Comparison of ENCODE assay signal across 10 cellular contexts in the genomic region with DNA sequence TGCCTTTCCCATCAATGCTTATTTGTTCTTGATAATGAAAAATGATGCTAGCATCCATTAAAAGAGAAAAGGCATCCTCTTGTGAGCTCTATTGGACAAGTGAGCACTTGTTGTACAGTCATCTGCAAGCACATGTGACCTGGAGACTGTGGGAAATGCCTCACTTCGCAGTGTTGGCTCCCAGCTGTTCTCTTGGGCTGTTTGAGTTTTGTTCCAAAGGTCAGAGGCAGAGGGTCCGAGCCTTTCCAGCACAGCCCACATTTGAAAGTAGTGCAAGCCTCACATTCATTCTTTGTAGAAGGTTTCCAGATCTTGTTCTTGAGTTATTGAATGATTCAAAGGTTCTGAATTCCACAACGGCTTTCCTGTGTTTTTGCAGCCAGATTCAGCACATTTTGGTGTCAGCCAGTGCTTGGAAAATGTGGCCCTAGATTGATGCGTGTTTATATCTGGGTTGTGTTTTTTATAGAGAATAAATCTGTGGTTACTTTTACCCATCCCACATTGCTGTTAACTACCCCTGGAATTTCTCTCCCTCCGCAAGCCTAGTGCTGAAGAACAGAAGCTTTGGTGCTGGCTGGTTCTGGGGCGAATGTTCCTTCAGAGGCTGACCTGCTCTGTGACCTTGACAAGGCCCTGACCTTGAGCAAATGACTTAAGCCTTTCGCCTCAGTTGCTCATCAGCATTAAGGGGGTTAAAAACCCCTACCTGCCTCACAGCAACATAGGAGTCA. TPM values are rescaled to one million over a fixed set of nuclear protein-coding genes. Genes with fewer than 3 reads are reported as not detected.
DNase-seq lines count a peak whose midpoint lies in the region; ATAC-seq, FAIRE-seq and TF ChIP-seq lines count a peak whose summit lies in the region.
"Had no signal": no experiment of that assay in that cellular context is flagged by ENCODE, and none has a peak within 500 bp of the region (broad histone marks: within the 10 kb centered on the region; RNA-seq: fewer than 3 reads in every experiment).

No MANE protein-coding gene starts in this region.

- H4K20me1 ChIP-seq in astrocyte (ENCODE audit: insufficient read depth, low read length): no peaks in the 10 kb centered on the region

- no peak overlapping the region for H3K4me3 Mint-ChIP-seq in astrocyte (ENCODE audit: unreplicated experiment)

- H3K9me3 Mint-ChIP-seq in astrocyte (ENCODE audit: unreplicated experiment): no peaks in the 10 kb centered on the region

- no peak for FAIRE-seq in astrocyte (lab: Jason Lieb, UNC)
- FAIRE-seq: A204.1 had no signal

- no peak for TF ChIP-seq CTCF in astrocyte (IDR thresholded peaks at IDR 0.05; ENCODE audit: insufficient read depth, low read depth, low read length)
- TF ChIP-seq CTCF in left lung (IDR thresholded peaks at IDR 0.05): no peak
- TF ChIP-seq CTCF in uterus (IDR thresholded peaks at IDR 0.05): no peak
- TF ChIP-seq CTCF in vagina (IDR thresholded peaks at IDR 0.05): no peak

- no peak overlapping the region for H3K4me3 ChIP-seq in astrocyte (ENCODE audit: insufficient read depth, low read depth, low read length)
- no peak overlapping the region for H3K4me3 ChIP-seq in left lung
- no peak overlapping the region for H3K4me3 ChIP-seq in uterus
- H3K4me3 ChIP-seq in vagina: no peak overlapping the region
- H3K4me3 ChIP-seq: skin epidermis had no signal

- no peaks in the 10 kb centered on the region for H3K36me3 Mint-ChIP-seq in astrocyte (ENCODE audit: low read depth, unreplicated experiment)

- H3K9ac ChIP-seq in astrocyte (ENCODE audit: low read length): no peak overlapping the region

- no peak overlapping the region for H2AFZ ChIP-seq in astrocyte (ENCODE audit: low read depth, low read length)

- no peaks in the 10 kb centered on the region for H3K79me2 ChIP-seq in astrocyte (ENCODE audit: insufficient read depth, low read length)

- peak overlapping the region; percentile 17 for H3K27ac ChIP-seq in astrocyte (ENCODE audit: low read depth, low read length)
- H3K27ac ChIP-seq in left lung: no peak overlapping the region
- peak overlapping the region in 1 of 2 donors; percentile 2 for H3K27ac ChIP-seq in uterus
- no peak overlapping the region for H3K27ac ChIP-seq in vagina

- intact Hi-C loops in left lung (cut with DNase I) (no loop called here), uterus (cut with DNase I; ENCODE audit: low total_unique reads) (no loop called here), vagina (cut with DNase I) (no loop called here)

- H3K4me1 ChIP-seq in astrocyte (ENCODE audit: insufficient read depth, low read length) (peaks cover 25% of the 10 kb centered on the region), left lung (peaks cover 8 to 40% of the 10 kb centered on the region in 2 donors), uterus (no peaks in the 10 kb centered on the region), vagina (peaks cover 10% of the 10 kb centered on the region)

- H3K27ac Mint-ChIP-seq in astrocyte (ENCODE audit: unreplicated experiment): no peak overlapping the region

- H3K9me3 ChIP-seq in astrocyte (ENCODE audit: insufficient read depth, low read depth, low read length): no peaks in the 10 kb centered on the region
- no peaks in the 10 kb centered on the region for H3K9me3 ChIP-seq in left lung
- no peaks in the 10 kb centered on the region for H3K9me3 ChIP-seq in uterus
- H3K9me3 ChIP-seq in vagina: no peaks in the 10 kb centered on the region

- H3K4me2 ChIP-seq in astrocyte (ENCODE audit: low read length): peak overlapping the region; percentile 11

- peak; percentile 13 for ATAC-seq in left lung

- peaks cover 6% of the 10 kb centered on the region for H3K27me3 Mint-ChIP-seq in astrocyte (ENCODE audit: low read depth, unreplicated experiment)

- TF ChIP-seq POLR2A in uterus (IDR thresholded peaks at IDR 0.05): no peak
- no peak for TF ChIP-seq POLR2A in vagina (IDR thresholded peaks at IDR 0.05)

- H3K4me1 Mint-ChIP-seq in astrocyte (ENCODE audit: low read depth, unreplicated experiment): peaks cover 29% of the 10 kb centered on the region

- DNase-seq in NCI-H1092 treated with DMSO at 0.1 percent for 48 hours (lab: John Stamatoyannopoulos, UW) (peak; percentile 33), NCI-H1092 (lab: John Stamatoyannopoulos, UW) (no peak), astrocyte (ENCODE audit: low read depth) (peak; percentile 98), left lung (no peak), uterus (peak; percentile 20 to 22), vagina (ENCODE audit: extremely low spot score in 2 of 2) (no peak), T1000 (lab: John Stamatoyannopoulos, UW) (no peak), retina (no peak)

- H3K27me3 ChIP-seq in astrocyte (ENCODE audit: insufficient read depth, low read length) (peaks cover 7% of the 10 kb centered on the region), left lung (no peaks in the 10 kb centered on the region), uterus (no peaks in the 10 kb centered on the region), vagina (no peaks in the 10 kb centered on the region)

- H3K36me3 ChIP-seq in astrocyte (ENCODE audit: insufficient read depth, low read length) (no peaks in the 10 kb centered on the region), left lung (no peaks in the 10 kb centered on the region), uterus (no peaks in the 10 kb centered on the region), vagina (no peaks in the 10 kb centered on the region)

RNA-seq across cellular contexts. Expression of a gene that starts 49.8 kb away (rescaled TPM):
- total RNA-seq in astrocyte (10.7 and 23.8 TPM in 2 replicates), left lung (100 to 1,000 TPM; 123 to 292 TPM), uterus (10 to 100 TPM in 1 of 4 donors, 1 to 10 TPM in 2, under 1 TPM in 1; 0.26 to 30.0 (median 2.6) TPM), vagina (116 TPM)

RNA-seq across cellular contexts. Expression of a gene that starts 56.5 kb away (rescaled TPM):
- 15.8 and 16.8 TPM in 2 replicates for total RNA-seq in astrocyte
- 10 to 100 TPM; 17.6 to 24.1 TPM for total RNA-seq in left lung
- total RNA-seq in uterus: 10 to 100 TPM; 21.5 to 44.9 (median 37.5) TPM
- 21.9 TPM for total RNA-seq in vagina

Comparison
In these comparisons a context has a peak if more than half of its experiments do, and no peak if none do; other contexts are left out.
1. DNase-seq: peak in NCI-H1092 treated with DMSO at 0.1 percent for 48 hours (single experiment), astrocyte (single experiment) and uterus (2 of 2); none in NCI-H1092 (single experiment), left lung (0 of 2), vagina (0 of 2), T1000 (single experiment) and retina (single experiment).